In the genomic region with DNA sequence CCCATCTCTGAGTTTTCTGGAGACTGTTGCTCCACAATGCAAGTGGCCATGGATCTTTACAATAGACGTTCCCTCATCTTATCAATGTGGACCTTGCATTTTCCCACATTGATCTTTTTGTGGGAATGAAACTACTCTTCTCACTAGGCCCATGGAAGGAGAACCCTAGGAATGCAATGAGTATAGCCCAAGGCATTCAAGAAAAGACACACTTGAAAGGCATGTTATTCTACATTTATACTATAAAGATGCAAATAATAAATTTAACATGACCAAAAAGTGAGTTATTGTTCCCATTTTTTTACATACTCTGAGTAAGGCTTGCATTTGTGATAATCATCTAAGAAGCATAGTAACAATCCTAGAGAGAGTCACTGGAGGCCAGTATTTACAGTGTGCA, we compare ENCODE assay signal across 30 cellular contexts.
"Had no signal": no experiment of that assay in that cellular context is flagged by ENCODE, and none has a peak within 500 bp of the region (broad histone marks: within the 10 kb centered on the region; RNA-seq: fewer than 3 reads in every experiment).

No MANE protein-coding gene starts in this region.

- DNase-seq: activated B cell treated with CpG ODN at 0.5 μM for 24 hours; activated CD4-positive, alpha-beta memory T cell treated with anti-CD3 and anti-CD28 coated beads for 36 hours; activated CD4-positive, alpha-beta T cell treated with anti-CD3 and anti-CD28 coated beads for 4 hours; activated CD4-positive, alpha-beta T cell treated with anti-CD3 and anti-CD28 coated beads, Interleukin-2, amount 10 ng/mL, durations not matched to agents 24 days and 14 days; activated CD4-positive, alpha-beta T cell treated with anti-CD3 and anti-CD28 coated beads, Interleukin-2, amount 50 U/mL, for 1 hour; activated CD4-positive, alpha-beta T cell treated with anti-CD3 and anti-CD28 coated beads, Interleukin-2, amount 50 U/mL, for 4 hours; activated CD4-positive, CD25-positive, alpha-beta regulatory T cell treated with anti-CD3 and anti-CD28 coated beads, Interleukin-2, amount 50 U/mL, for 72 hours; activated CD8-positive, alpha-beta memory T cell treated with anti-CD3 and anti-CD28 coated beads, Interleukin-2, amount 50 U/mL, for 4 hours; activated CD8-positive, alpha-beta T cell treated with anti-CD3 and anti-CD28 coated beads for 36 hours; activated effector memory CD4-positive, alpha-beta T cell treated with anti-CD3 and anti-CD28 coated beads, Interleukin-2, amount 50 U/mL, for 16 hours; activated gamma-delta T cell treated with Interleukin-2 at 50 U/mL for 16 hours; activated naive CD4-positive, alpha-beta T cell; activated naive CD4-positive, alpha-beta T cell treated with anti-CD3 and anti-CD28 coated beads for 36 hours; activated naive CD4-positive, alpha-beta T cell treated with anti-CD3 and anti-CD28 coated beads, Interleukin-2, amount 50 U/mL, for 16 hours; activated naive CD8-positive, alpha-beta T cell treated with anti-CD3 and anti-CD28 coated beads for 36 hours; activated T-cell treated with anti-CD3 and anti-CD28 coated beads for 4 hours; activated T-cell treated with anti-CD3 and anti-CD28 coated beads, Interleukin-2, amount 50 U/mL, for 1 hour; activated T-cell treated with anti-CD3 and anti-CD28 coated beads, Interleukin-2, amount 50 U/mL, for 4 hours; activated T-cell treated with anti-CD3 and anti-CD28 coated beads, Interleukin-2, amount 50 U/mL, for 72 hours; amygdala; anterior cingulate cortex; central memory CD4-positive, alpha-beta T cell; T-helper 1 cell; T-helper 2 cell; T-helper 9 cell had no signal

- H3K27me3 ChIP-seq: ascending aorta, cardiac muscle cell had no signal

- ATAC-seq: activated CD8-positive, alpha-beta T cell treated with anti-CD3 and anti-CD28 coated beads for 36 hours; activated naive CD4-positive, alpha-beta T cell treated with anti-CD3 and anti-CD28 coated beads, Interleukin-2, amount 50 U/mL, for 72 hours; activated T-cell treated with anti-CD3 and anti-CD28 coated beads, Interleukin-2, amount 50 U/mL, for 4 hours; activated T-cell treated with anti-CD3 and anti-CD28 coated beads, Interleukin-2, amount 50 U/mL, for 72 hours; activated T-helper 17 cell treated with anti-CD3 and anti-CD28 coated beads, Interleukin-2, amount 50 U/mL, for 72 hours had no signal

- H3K4me3 ChIP-seq: ascending aorta, cardiac muscle cell had no signal

- H3K27ac ChIP-seq: ascending aorta, cardiac muscle cell, VCaP had no signal

- H3K9me3 ChIP-seq: ascending aorta had no signal

- H3K4me1 ChIP-seq: ascending aorta had no signal

- H3K36me3 ChIP-seq: ascending aorta, cardiac muscle cell had no signal
